ENCODE assay signal across 8 cellular contexts in genomic region chr11:49526240-49526829, GRCh38.
DNase-seq lines count a peak whose midpoint lies in the region; ATAC-seq, FAIRE-seq and TF ChIP-seq lines count a peak whose summit lies in the region.
"Not testable (repeated sequence)": the region's sequence is repeated elsewhere in the genome, so short reads cannot be mapped to it uniquely, and the experiment has no call there.

No MANE protein-coding gene starts in this region.

- intact Hi-C loops in head of caudate nucleus (cut with DNase I) = not testable (repeated sequence)

- H3K9ac ChIP-seq in OCI-LY1 (ENCODE audit: low read length); astrocyte (ENCODE audit: low read length); neural progenitor cell: not testable (repeated sequence)

- H3K4me1 Mint-ChIP-seq in astrocyte (ENCODE audit: low read depth, unreplicated experiment); neural progenitor cell: not testable (repeated sequence)

- not testable (repeated sequence) for H3K27ac ChIP-seq in OCI-LY1 (ENCODE audit: low read depth, low read length, poor library complexity, severe bottlenecking); astrocyte (ENCODE audit: low read depth, low read length); neural progenitor cell

- H3K27ac Mint-ChIP-seq in astrocyte (ENCODE audit: unreplicated experiment); neural progenitor cell: not testable (repeated sequence)

- TF ChIP-seq CTCF in GM12875 (IDR thresholded peaks at IDR 0.05; ENCODE audit: borderline replicate concordance, insufficient read depth, low read depth, low read length) (peak; percentile 56; the same call in 1 of the 2 replicates), OCI-LY1 (IDR thresholded peaks at IDR 0.05; ENCODE audit: low read length) (peak; percentile 63), astrocyte (IDR thresholded peaks at IDR 0.05; ENCODE audit: insufficient read depth, low read depth, low read length) (peak; percentile 32), neural progenitor cell (IDR thresholded peaks at IDR 0.05) (peak; percentile 72)

- DNase-seq in A172 (ENCODE audit: low spot score) (peak; percentile 34), astrocyte (ENCODE audit: low read depth) (peak; percentile 4), head of caudate nucleus (peak in 28 of 42 donors; percentile 2 to 60 (median 12)), neural progenitor cell (ENCODE audit: low spot score) (peak; percentile 46)

- not testable (repeated sequence) for H3K27me3 ChIP-seq in OCI-LY1 (ENCODE audit: insufficient read depth, low read length); astrocyte (ENCODE audit: insufficient read depth, low read length); neural progenitor cell

- peak; percentile 96 for FAIRE-seq in astrocyte (lab: Jason Lieb, UNC)

- not testable (repeated sequence) for H3F3A ChIP-seq in OCI-LY1 (ENCODE audit: insufficient read depth, low read length); neural progenitor cell (ENCODE audit: low read depth)

- H4K20me1 ChIP-seq in OCI-LY1 (ENCODE audit: insufficient read depth, low read length); astrocyte (ENCODE audit: insufficient read depth, low read length); neural progenitor cell (ENCODE audit: low read depth): not testable (repeated sequence)

- not testable (repeated sequence) for H3K4me3 Mint-ChIP-seq in astrocyte (ENCODE audit: unreplicated experiment); neural progenitor cell

- ATAC-seq in GM21786 (IDR thresholded peaks at IDR 0.05; ENCODE audit: unreplicated experiment) = peak; percentile 81
- peak; percentile 80 for ATAC-seq in HG03460 (IDR thresholded peaks at IDR 0.05; ENCODE audit: unreplicated experiment)

- not testable (repeated sequence) for H3K9me2 ChIP-seq in OCI-LY1 (ENCODE audit: low read depth, low read length)

- H3K4me2 ChIP-seq in OCI-LY1 (ENCODE audit: low read length); astrocyte (ENCODE audit: low read length); neural progenitor cell: not testable (repeated sequence)

- not testable (repeated sequence) for H3K36me3 ChIP-seq in OCI-LY1 (ENCODE audit: insufficient read depth, low read length); astrocyte (ENCODE audit: insufficient read depth, low read length); neural progenitor cell

- H3K9me3 Mint-ChIP-seq in astrocyte (ENCODE audit: unreplicated experiment); neural progenitor cell: not testable (repeated sequence)

- H3K4me3 ChIP-seq in GM12875 (ENCODE audit: low read depth, low read length); OCI-LY1 (ENCODE audit: low read depth, low read length, poor library complexity, severe bottlenecking); astrocyte (ENCODE audit: insufficient read depth, low read depth, low read length); neural progenitor cell: not testable (repeated sequence)

- not testable (repeated sequence) for H3K27me3 Mint-ChIP-seq in astrocyte (ENCODE audit: low read depth, unreplicated experiment); neural progenitor cell (ENCODE audit: insufficient read depth, low read depth)

- not testable (repeated sequence) for H3K79me2 ChIP-seq in OCI-LY1 (ENCODE audit: insufficient read depth, low read length); astrocyte (ENCODE audit: insufficient read depth, low read length); neural progenitor cell (ENCODE audit: low read depth)

- not testable (repeated sequence) for H2AFZ ChIP-seq in OCI-LY1 (ENCODE audit: low read length); astrocyte (ENCODE audit: low read depth, low read length); neural progenitor cell (replicated peaks)

- H3K36me3 Mint-ChIP-seq in astrocyte (ENCODE audit: low read depth, unreplicated experiment); neural progenitor cell: not testable (repeated sequence)

- not testable (repeated sequence) for H3K9me3 ChIP-seq in OCI-LY1 (ENCODE audit: low read length); astrocyte (ENCODE audit: insufficient read depth, low read depth, low read length); neural progenitor cell (ENCODE audit: low read depth)

- H3K4me1 ChIP-seq in OCI-LY1 (ENCODE audit: insufficient read depth, low read length, severe bottlenecking); astrocyte (ENCODE audit: insufficient read depth, low read length); neural progenitor cell: not testable (repeated sequence)
